In genomic region chr7:26180792-26181198, GRCh38 we compare ENCODE assay signal across 1 cellular context.
A peak's percentile ranks its signal among the peaks of the same experiment; 100 is the strongest.
TF ChIP-seq lines count a peak whose summit lies in the region.

No MANE protein-coding gene starts in this region.

TF ChIP-seq in HepG2, 621 proteins besides CTCF, POLR2A, EP300 and RAD21:
- TF ChIP-seq, protein P1, sequence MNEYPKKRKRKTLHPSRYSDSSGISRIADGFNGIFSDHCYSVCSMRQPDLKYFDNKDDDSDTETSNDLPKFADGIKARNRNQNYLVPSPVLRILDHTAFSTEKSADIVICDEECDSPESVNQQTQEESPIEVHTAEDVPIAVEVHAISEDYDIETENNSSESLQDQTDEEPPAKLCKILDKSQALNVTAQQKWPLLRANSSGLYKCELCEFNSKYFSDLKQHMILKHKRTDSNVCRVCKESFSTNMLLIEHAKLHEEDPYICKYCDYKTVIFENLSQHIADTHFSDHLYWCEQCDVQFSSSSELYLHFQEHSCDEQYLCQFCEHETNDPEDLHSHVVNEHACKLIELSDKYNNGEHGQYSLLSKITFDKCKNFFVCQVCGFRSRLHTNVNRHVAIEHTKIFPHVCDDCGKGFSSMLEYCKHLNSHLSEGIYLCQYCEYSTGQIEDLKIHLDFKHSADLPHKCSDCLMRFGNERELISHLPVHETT (CRISPR knock-in tag; conservative IDR thresholded peaks at IDR 0.05): no peak
- TF ChIP-seq HMG20A (CRISPR knock-in tag; IDR thresholded peaks at IDR 0.05; ENCODE audit: borderline replicate concordance) (no peak), PLSCR1 (CRISPR knock-in tag; IDR thresholded peaks at IDR 0.05; ENCODE audit: borderline replicate concordance) (no peak), RBM22 (optimal IDR thresholded peaks at IDR 0.05; ENCODE audit: low read length) (no peak), REXO4 (CRISPR knock-in tag; IDR thresholded peaks at IDR 0.05; ENCODE audit: borderline replicate concordance) (no peak), KDM2A (CRISPR knock-in tag; IDR thresholded peaks at IDR 0.05; ENCODE audit: borderline replicate concordance, low read depth) (peak; percentile 45; the same call in 1 of the 2 replicates), POLR2AphosphoS5 (IDR thresholded peaks at IDR 0.05; ENCODE audit: low read depth, low read length) (0 out of 2 replicates have a peak, but pooled peaks have one; percentile 11), ZNF460 (CRISPR knock-in tag; IDR thresholded peaks at IDR 0.05; ENCODE audit: borderline replicate concordance) (peak; percentile 36; the same call in 1 of the 2 replicates), HNRNPL (IDR thresholded peaks at IDR 0.05; ENCODE audit: low read depth, low read length) (no peak), GATAD1 (CRISPR knock-in tag; IDR thresholded peaks at IDR 0.05) (no peak), PCBP2 (optimal IDR thresholded peaks at IDR 0.05; ENCODE audit: low read depth, low read length, poor library complexity, severe bottlenecking) (no peak), NRL (CRISPR knock-in tag; IDR thresholded peaks at IDR 0.05; ENCODE audit: borderline replicate concordance) (no peak), CREB1 (IDR thresholded peaks at IDR 0.05) (peak; percentile 22; the same call in 1 of the 2 replicates), CREB1 (CRISPR knock-in tag; IDR thresholded peaks at IDR 0.05) (no peak), ELF3 (CRISPR knock-in tag; IDR thresholded peaks at IDR 0.05) (no peak), KAT2B (IDR thresholded peaks at IDR 0.05; ENCODE audit: borderline replicate concordance, low read depth, low read length) (no peak), POLR2G (IDR thresholded peaks at IDR 0.05; ENCODE audit: low read depth, low read length) (peak; percentile 77; the same call in 1 of the 2 replicates), ZBTB33 (CRISPR knock-in tag; IDR thresholded peaks at IDR 0.05) (peak; percentile 59), ZNF20 (CRISPR knock-in tag; IDR thresholded peaks at IDR 0.05) (no peak)
- TF ChIP-seq, protein P2, sequence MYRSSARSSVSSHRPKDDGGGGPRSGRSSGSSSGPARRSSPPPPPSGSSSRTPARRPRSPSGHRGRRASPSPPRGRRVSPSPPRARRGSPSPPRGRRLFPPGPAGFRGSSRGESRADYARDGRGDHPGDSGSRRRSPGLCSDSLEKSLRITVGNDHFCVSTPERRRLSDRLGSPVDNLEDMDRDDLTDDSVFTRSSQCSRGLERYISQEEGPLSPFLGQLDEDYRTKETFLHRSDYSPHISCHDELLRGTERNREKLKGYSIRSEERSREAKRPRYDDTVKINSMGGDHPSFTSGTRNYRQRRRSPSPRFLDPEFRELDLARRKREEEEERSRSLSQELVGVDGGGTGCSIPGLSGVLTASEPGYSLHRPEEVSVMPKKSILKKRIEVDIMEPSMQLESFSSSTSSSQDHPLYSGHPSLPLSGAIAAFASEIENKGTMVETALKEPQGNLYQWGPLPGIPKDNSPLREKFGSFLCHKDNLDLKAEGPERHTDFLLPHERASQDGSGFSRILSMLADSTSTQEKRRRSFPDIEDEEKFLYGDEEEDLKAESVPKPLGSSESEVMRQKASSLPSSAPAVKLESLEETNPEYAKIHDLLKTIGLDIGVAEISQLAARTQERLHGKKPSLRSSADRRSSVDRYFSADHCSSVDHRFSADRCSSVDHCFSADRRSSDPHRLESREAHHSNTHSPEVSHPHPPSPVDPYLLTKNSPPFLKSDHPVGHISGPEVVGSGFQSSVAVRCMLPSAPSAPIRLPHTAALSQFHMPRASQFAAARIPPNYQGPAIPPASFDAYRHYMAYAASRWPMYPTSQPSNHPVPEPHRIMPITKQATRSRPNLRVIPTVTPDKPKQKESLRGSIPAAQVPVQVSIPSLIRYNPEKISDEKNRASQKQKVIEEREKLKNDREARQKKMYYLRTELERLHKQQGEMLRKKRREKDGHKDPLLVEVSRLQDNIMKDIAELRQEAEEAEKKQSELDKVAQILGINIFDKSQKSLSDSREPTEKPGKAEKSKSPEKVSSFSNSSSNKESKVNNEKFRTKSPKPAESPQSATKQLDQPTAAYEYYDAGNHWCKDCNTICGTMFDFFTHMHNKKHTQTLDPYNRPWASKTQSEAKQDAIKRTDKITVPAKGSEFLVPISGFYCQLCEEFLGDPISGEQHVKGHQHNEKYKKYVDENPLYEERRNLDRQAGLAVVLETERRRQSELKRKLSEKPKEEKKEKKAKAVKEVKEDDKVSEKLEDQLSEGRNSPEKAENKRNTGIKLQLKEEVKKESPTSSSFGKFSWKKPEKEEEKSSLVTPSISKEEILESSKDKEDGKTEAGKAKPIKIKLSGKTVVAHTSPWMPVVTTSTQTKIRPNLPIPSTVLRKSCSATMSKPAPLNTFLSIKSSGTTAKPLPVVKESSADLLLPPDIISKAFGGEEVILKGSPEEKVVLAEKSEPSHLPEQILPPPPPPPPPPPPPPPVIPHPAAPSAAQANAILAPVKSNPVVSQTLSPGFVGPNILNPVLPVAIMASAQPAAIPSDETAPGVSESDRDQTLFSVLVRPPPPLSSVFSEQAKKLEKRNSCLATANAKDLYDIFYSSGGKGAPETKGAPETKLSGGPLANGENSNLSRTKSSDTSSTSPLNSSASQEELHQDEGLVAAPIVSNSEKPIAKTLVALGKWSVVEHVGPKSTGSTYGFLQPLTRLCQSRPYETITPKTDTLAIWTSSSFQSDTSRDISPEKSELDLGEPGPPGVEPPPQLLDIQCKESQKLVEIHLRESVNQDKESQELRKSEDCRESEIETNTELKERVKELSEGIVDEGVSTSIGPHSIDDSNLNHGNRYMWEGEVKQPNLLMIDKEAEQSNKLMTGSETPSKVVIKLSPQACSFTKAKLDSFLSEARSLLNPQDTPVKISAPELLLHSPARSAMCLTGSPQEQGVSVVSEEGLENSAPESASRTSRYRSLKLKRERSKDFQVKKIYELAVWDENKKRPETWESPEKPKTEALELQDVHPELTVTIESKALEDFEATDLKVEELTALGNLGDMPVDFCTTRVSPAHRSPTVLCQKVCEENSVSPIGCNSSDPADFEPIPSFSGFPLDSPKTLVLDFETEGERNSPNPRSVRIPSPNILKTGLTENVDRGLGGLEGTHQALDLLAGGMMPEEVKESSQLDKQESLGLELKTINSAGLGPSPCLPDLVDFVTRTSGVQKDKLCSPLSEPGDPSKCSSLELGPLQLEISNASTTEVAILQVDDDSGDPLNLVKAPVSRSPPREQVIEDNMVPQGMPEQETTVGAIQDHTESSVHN (CRISPR knock-in tag; IDR thresholded peaks at IDR 0.05): no peak
- TF ChIP-seq, protein P3, sequence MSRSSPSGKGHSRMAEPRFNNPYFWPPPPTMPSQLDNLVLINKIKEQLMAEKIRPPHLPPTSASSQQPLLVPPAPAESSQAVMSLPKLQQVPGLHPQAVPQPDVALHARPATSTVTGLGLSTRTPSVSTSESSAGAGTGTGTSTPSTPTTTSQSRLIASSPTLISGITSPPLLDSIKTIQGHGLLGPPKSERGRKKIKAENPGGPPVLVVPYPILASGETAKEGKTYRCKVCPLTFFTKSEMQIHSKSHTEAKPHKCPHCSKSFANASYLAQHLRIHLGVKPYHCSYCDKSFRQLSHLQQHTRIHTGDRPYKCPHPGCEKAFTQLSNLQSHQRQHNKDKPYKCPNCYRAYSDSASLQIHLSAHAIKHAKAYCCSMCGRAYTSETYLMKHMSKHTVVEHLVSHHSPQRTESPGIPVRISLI (CRISPR knock-in tag; IDR thresholded peaks at IDR 0.05; ENCODE audit: borderline replicate concordance): 0 out of 2 replicates have a peak, but pooled peaks have one; percentile 26
- TF ChIP-seq, protein P4, sequence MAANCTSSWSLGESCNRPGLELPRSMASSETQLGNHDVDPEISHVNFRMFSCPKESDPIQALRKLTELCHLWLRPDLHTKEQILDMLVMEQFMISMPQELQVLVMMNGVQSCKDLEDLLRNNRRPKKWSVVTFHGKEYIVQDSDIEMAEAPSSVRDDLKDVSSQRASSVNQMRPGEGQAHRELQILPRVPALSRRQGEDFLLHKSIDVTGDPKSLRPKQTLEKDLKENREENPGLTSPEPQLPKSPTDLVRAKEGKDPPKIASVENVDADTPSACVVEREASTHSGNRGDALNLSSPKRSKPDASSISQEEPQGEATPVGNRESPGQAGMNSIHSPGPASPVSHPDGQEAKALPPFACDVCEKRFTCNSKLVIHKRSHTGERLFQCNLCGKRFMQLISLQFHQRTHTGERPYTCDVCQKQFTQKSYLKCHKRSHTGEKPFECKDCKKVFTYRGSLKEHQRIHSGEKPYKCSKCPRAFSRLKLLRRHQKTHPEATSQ (CRISPR knock-in tag; IDR thresholded peaks at IDR 0.05; ENCODE audit: borderline replicate concordance): no peak
